17 cellular contexts compared by ENCODE assay signal in genomic region chr17:3573246-3574100, GRCh38.
"Had no signal": no experiment of that assay in that cellular context is flagged by ENCODE, and none has a peak within 500 bp of the region (broad histone marks: within the 10 kb centered on the region; RNA-seq: fewer than 3 reads in every experiment).

No MANE protein-coding gene starts in this region.

- H3K4me3 ChIP-seq: esophagus muscularis mucosa, gastroesophageal sphincter, lung, right atrium auricular region, sigmoid colon, skin epidermis had no signal

- H3K4me1 ChIP-seq: esophagus muscularis mucosa, gastroesophageal sphincter, right atrium auricular region, sigmoid colon had no signal

- H3K27ac ChIP-seq: esophagus muscularis mucosa, gastroesophageal sphincter, right atrium auricular region, sigmoid colon, skin epidermis had no signal

- H3K27ac Mint-ChIP-seq: dendritic cell treated with granulocyte-macrophage colony-stimulating factor and Interleukin-4, amounts not matched to agents 40 ng/mL and 50 ng/mL, for 4 days; effector memory CD8-positive, alpha-beta T cell; nephron progenitor cell had no signal

- H3K9me3 Mint-ChIP-seq: dendritic cell treated with granulocyte-macrophage colony-stimulating factor and Interleukin-4, amounts not matched to agents 40 ng/mL and 50 ng/mL, for 4 days; effector memory CD8-positive, alpha-beta T cell; nephron progenitor cell had no signal

- ATAC-seq: effector memory CD8-positive, alpha-beta T cell; gastroesophageal sphincter; left cardiac atrium; left ventricle myocardium superior had no signal

- DNase-seq: effector memory CD8-positive, alpha-beta T cell; glutamatergic neuron; left cardiac atrium; left ventricle myocardium superior; mesenchymal stem cell; midbrain; nephron progenitor cell; sigmoid colon; stimulated activated CD4-positive, alpha-beta T cell treated with anti-CD3 and anti-CD28 coated beads, Interleukin-12 subunit alpha, Interleukin-12 subunit beta, amount 100 ng/mL, for 4 hours; stimulated activated naive CD4-positive, alpha-beta T cell treated with Interleukin-2 at 50 U/mL for 16 hours; trophoblast cell had no signal

- H3K27me3 ChIP-seq: esophagus muscularis mucosa, gastroesophageal sphincter, right atrium auricular region, sigmoid colon had no signal

- H3K4me3 Mint-ChIP-seq: dendritic cell treated with granulocyte-macrophage colony-stimulating factor and Interleukin-4, amounts not matched to agents 40 ng/mL and 50 ng/mL, for 4 days; effector memory CD8-positive, alpha-beta T cell; nephron progenitor cell had no signal

- H3K27me3 Mint-ChIP-seq: dendritic cell treated with granulocyte-macrophage colony-stimulating factor and Interleukin-4, amounts not matched to agents 40 ng/mL and 50 ng/mL, for 4 days; effector memory CD8-positive, alpha-beta T cell had no signal

- H3K9me3 ChIP-seq: esophagus muscularis mucosa, gastroesophageal sphincter, right atrium auricular region, sigmoid colon had no signal
